ENCODE assay signal across 8 cellular contexts in the genomic region with DNA sequence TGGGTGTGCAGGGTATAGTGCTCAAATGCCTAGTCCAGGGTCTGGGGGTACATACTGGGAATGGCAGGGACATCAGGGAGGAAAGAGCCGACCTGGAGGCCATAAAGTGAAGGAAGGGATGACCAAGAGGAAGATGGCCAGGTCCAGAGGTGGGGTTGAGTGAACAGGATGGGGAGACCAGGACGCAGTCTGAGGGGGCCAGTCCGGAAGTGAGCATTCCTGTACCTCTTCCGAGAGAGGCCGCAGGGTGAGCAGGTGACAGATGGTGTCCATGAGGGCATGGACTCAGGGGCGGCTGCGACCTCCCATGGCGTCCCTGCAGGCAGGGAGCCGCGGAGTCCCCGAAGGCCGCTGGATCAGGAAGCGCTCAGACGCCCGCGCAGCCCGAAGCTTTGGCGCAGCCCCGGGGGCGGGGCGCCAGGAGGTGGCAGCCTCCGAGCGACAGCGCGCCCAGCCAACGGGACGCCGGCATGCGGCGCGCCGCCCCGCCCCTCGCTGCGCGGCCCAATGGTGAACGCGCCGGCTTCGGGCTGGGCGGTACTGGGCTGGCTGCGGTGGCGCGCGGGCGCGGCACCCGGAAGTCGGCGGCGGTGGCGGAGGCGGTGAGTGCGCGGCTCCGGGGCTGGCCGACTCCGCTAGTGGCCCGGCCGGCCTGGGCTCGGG. TPM values are rescaled to one million over a fixed set of nuclear protein-coding genes. Genes with fewer than 3 reads are reported as not detected.
A peak's percentile ranks its signal among the peaks of the same experiment; 100 is the strongest.
DNase-seq lines count a peak whose midpoint lies in the region; ATAC-seq and TF ChIP-seq lines count a peak whose summit lies in the region.

A gene with protein sequence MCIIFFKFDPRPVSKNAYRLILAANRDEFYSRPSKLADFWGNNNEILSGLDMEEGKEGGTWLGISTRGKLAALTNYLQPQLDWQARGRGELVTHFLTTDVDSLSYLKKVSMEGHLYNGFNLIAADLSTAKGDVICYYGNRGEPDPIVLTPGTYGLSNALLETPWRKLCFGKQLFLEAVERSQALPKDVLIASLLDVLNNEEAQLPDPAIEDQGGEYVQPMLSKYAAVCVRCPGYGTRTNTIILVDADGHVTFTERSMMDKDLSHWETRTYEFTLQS (plus strand): TSS at position 578 of the 663 bp plus-strand sequence. CDS start 15,689 bp downstream, outside the sequence.

- H3K36me3 ChIP-seq in urinary bladder (ENCODE audit: insufficient read depth), result no peaks in the 10 kb centered on the region

- peak within 1 kb of the TSS; percentile 92 for H3K27ac Mint-ChIP-seq in T-helper 17 cell

- H3K4me1 Mint-ChIP-seq in T-helper 17 cell, result peaks cover 29% of the 10 kb centered on the region

- DNase-seq in NCI-H1694 (lab: John Stamatoyannopoulos, UW), result peak; percentile 73
- DNase-seq in T-helper 17 cell, result peak; percentile 95 to 96 (median 96)
- peak; percentile 84 for DNase-seq in amniotic stem cell (lab: John Stamatoyannopoulos, UW)
- DNase-seq in left ventricle myocardium superior, result peak; percentile 97
- DNase-seq in pulmonary artery endothelial cell (ENCODE audit: low read depth, low spot score), result peak; percentile 59

- no peaks in the 10 kb centered on the region for H3K9me3 ChIP-seq in T-helper 17 cell (ENCODE audit: control insufficient read depth, low read length, poor library complexity, severe bottlenecking)

- H3K4me3 Mint-ChIP-seq in T-helper 17 cell, result peak within 1 kb of the TSS; percentile 94

- WGBS in urinary bladder, result under 1% methylated on average over 61 of the region's 61 CpGs

- no peaks in the 10 kb centered on the region for H3K36me3 Mint-ChIP-seq in T-helper 17 cell (ENCODE audit: low read depth)

- H3K27me3 Mint-ChIP-seq in T-helper 17 cell, result no peaks in the 10 kb centered on the region

- peak; percentile 64 for ATAC-seq in HG02852 (IDR thresholded peaks at IDR 0.05; ENCODE audit: unreplicated experiment)
- peak; percentile 92 for ATAC-seq in T-helper 17 cell
- ATAC-seq in left ventricle myocardium superior, result peak; percentile 82

- intact Hi-C loops in left ventricle myocardium superior (cut with micrococcal nuclease), result no loop called here

- H3K4me3 ChIP-seq in GM12875 (ENCODE audit: low read depth, low read length) (peak within 1 kb of the TSS; percentile 92), urinary bladder (ENCODE audit: low read depth, low read length) (peak within 1 kb of the TSS; percentile 81)

- peak within 1 kb of the TSS; percentile 52 for H3K27ac ChIP-seq in urinary bladder (ENCODE audit: low read depth)

- H3K4me1 ChIP-seq in urinary bladder (ENCODE audit: insufficient read depth), result no peaks in the 10 kb centered on the region

- no peak for TF ChIP-seq CTCF in GM12875 (IDR thresholded peaks at IDR 0.05; ENCODE audit: borderline replicate concordance, insufficient read depth, low read depth, low read length)

RNA-seq across cellular contexts. Expression of the gene that starts here (rescaled TPM):
- total RNA-seq in T-helper 17 cell, result 10 to 100 TPM; 31.7 to 44.3 TPM
- 71.5 TPM for total RNA-seq in left ventricle myocardium superior
- 36.4 and 72.1 TPM in 2 replicates for total RNA-seq in pulmonary artery endothelial cell
- 13.6 TPM for total RNA-seq in urinary bladder
- polyA plus RNA-seq in urinary bladder, result 25.5 TPM

Comparison
In these comparisons a context has a peak if more than half of its experiments do, and no peak if none do; other contexts are left out.
1. Peak in every context shown above with its lines: DNase-seq, ATAC-seq, H3K4me3 ChIP-seq and H3K27ac ChIP-seq.